Comparison of ENCODE assay signal across 1 cellular context in the genomic region with DNA sequence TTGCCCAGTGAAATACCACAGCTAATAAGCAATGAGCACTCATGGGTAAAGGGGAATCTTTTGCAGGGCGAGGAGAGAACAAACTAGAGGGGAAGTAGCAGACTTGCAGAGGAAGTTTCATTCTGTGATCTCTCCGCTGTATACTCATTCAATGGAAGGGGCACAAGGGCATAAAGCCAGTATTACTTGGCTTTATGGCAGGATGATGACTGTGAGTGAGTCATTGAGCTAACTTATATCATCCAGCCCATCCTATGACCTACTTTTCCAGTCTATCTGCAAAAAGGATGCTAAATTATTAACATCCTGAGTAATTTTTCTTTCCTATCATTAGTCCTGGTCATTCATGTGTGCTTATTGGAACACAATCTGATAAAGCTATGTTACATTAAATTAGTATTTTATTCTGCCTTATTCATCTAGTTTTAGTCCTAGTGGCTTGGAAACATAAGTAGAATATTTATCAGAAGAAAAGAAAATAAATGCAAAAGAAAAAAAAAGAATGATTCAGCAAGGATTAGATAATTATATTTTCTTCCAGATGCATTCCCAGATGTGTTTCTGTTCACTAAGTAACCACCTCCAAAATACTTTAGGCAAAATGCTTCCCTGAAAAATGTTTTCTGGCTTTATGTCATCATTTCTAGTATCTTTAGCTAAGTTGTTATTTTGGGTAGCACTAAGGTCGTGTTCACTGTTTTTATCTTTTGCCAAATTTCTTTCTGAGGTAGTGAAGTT.
TF ChIP-seq lines count a peak whose summit lies in the region.

No MANE protein-coding gene starts in this region.

TF ChIP-seq in HCT116, 20 proteins besides CTCF, POLR2A, EP300 and RAD21 (continued from another document):
- TF ChIP-seq ATF3 (IDR thresholded peaks at IDR 0.05) (no peak), ELF1 (IDR thresholded peaks at IDR 0.05; ENCODE audit: borderline replicate concordance, low read depth) (no peak), FOSL1 (IDR thresholded peaks at IDR 0.05; ENCODE audit: low read depth) (peak; percentile 96), SRF (IDR thresholded peaks at IDR 0.05; ENCODE audit: low read depth) (peak; percentile 62), CEBPB (IDR thresholded peaks at IDR 0.05; ENCODE audit: low read depth) (peak; percentile 66), SP1 (IDR thresholded peaks at IDR 0.05; ENCODE audit: low read depth) (peak; percentile 90), POLR2AphosphoS5 (IDR thresholded peaks at IDR 0.05; ENCODE audit: low read depth, low read length) (peak; percentile 67; the same call in 1 of the 2 replicates), ZNF274 (IDR thresholded peaks at IDR 0.05; ENCODE audit: low read depth, low read length) (no peak)
- TF ChIP-seq, protein P1, sequence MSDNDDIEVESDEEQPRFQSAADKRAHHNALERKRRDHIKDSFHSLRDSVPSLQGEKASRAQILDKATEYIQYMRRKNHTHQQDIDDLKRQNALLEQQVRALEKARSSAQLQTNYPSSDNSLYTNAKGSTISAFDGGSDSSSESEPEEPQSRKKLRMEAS (IDR thresholded peaks at IDR 0.05), result peak; percentile 50; the same call in 1 of the 2 replicates
- TF ChIP-seq, protein P2, sequence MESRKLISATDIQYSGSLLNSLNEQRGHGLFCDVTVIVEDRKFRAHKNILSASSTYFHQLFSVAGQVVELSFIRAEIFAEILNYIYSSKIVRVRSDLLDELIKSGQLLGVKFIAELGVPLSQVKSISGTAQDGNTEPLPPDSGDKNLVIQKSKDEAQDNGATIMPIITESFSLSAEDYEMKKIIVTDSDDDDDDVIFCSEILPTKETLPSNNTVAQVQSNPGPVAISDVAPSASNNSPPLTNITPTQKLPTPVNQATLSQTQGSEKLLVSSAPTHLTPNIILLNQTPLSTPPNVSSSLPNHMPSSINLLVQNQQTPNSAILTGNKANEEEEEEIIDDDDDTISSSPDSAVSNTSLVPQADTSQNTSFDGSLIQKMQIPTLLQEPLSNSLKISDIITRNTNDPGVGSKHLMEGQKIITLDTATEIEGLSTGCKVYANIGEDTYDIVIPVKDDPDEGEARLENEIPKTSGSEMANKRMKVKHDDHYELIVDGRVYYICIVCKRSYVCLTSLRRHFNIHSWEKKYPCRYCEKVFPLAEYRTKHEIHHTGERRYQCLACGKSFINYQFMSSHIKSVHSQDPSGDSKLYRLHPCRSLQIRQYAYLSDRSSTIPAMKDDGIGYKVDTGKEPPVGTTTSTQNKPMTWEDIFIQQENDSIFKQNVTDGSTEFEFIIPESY (IDR thresholded peaks at IDR 0.05; ENCODE audit: extremely low read depth, insufficient replicate concordance, low read length), result no peak
TF ChIP-seq in HCT116: peak in this region for 10.
